18 cellular contexts compared by ENCODE assay signal in the genomic region with DNA sequence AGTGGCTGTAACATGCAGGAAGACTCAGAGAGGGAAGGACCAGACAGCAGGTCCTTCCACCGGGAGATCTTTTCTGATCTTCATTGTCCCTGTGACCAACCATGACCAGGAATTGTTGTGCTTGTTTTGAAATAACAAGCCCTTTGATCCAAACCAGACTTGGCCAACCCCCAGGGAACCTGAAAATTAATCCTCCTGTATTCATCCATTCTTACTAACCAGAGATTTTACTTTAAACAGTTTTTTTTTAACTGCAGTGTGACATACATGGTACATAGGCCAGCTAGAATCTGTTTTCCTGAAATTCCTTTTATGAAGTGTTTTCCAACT. TPM values are rescaled to one million over a fixed set of nuclear protein-coding genes. Genes with fewer than 3 reads are reported as not detected.
DNase-seq lines count a peak whose midpoint lies in the region; ATAC-seq, FAIRE-seq and TF ChIP-seq lines count a peak whose summit lies in the region.
"Had no signal": no experiment of that assay in that cellular context is flagged by ENCODE, and none has a peak within 500 bp of the region (broad histone marks: within the 10 kb centered on the region; RNA-seq: fewer than 3 reads in every experiment).

No MANE protein-coding gene starts in this region.

- peaks cover 11% of the 10 kb centered on the region for H3K27me3 Mint-ChIP-seq in nephron progenitor cell (ENCODE audit: low read depth, poor library complexity)

- H3K27ac ChIP-seq in HepG2 (ENCODE audit: extremely low read length, insufficient read depth, low read length) (peak overlapping the region; percentile 71), right lobe of liver (no peak overlapping the region), esophagus muscularis mucosa (replicated peaks in 1 of 4) (peak overlapping the region; percentile 92 to 97 (median 94)), OCI-LY7 (ENCODE audit: low read depth, low read length, poor library complexity, severe bottlenecking) (no peak overlapping the region)

- H3K4me1 Mint-ChIP-seq in nephron progenitor cell, result peaks cover 61% of the 10 kb centered on the region

- H3K4me2 ChIP-seq in HepG2 (ENCODE audit: low read depth, low read length) (peak overlapping the region; percentile 75), OCI-LY7 (ENCODE audit: low read length) (no peak overlapping the region)

- no peaks in the 10 kb centered on the region for H3K9me3 ChIP-seq in HepG2 (ENCODE audit: low read length)
- no peaks in the 10 kb centered on the region for H3K9me3 ChIP-seq in right lobe of liver
- H3K9me3 ChIP-seq in esophagus muscularis mucosa, result no peaks in the 10 kb centered on the region
- H3K9me3 ChIP-seq in OCI-LY7 (ENCODE audit: low read length), result no peaks in the 10 kb centered on the region

- FAIRE-seq in HepG2 (lab: Jason Lieb, UNC), result peak; percentile 37
- FAIRE-seq: D721Med, frontal cortex, islet of Langerhans had no signal

- TF ChIP-seq RAD21 in HepG2 (CRISPR knock-in tag; IDR thresholded peaks at IDR 0.05), result no peak

- H3K9me3 Mint-ChIP-seq in nephron progenitor cell, result no peaks in the 10 kb centered on the region
- H3K9me3 Mint-ChIP-seq: activated naive CD8-positive, alpha-beta T cell treated with anti-CD3 and anti-CD28 coated beads, Interleukin-2, amount 50 U/mL, for 24 hours; activated T-cell treated with anti-CD3 and anti-CD28 coated beads, Interleukin-2, amount 50 U/mL, for 4 hours; GM23338; naive thymus-derived CD8-positive, alpha-beta T cell; stimulated activated naive CD8-positive, alpha-beta T cell treated with anti-CD3 and anti-CD28 coated beads, Interleukin-15, Interleukin-2, amounts not matched to agents 100 ng/mL and 50 ng/mL, for 24 hours had no signal

- no peak overlapping the region for H3K4me3 Mint-ChIP-seq in nephron progenitor cell
- H3K4me3 Mint-ChIP-seq: activated naive CD8-positive, alpha-beta T cell treated with anti-CD3 and anti-CD28 coated beads, Interleukin-2, amount 50 U/mL, for 24 hours; activated T-cell treated with anti-CD3 and anti-CD28 coated beads, Interleukin-2, amount 50 U/mL, for 4 hours; naive thymus-derived CD8-positive, alpha-beta T cell; stimulated activated naive CD8-positive, alpha-beta T cell treated with anti-CD3 and anti-CD28 coated beads, Interleukin-15, Interleukin-2, amounts not matched to agents 100 ng/mL and 50 ng/mL, for 24 hours had no signal

- H4K20me1 ChIP-seq in HepG2 (ENCODE audit: insufficient read depth, low read length) (no peaks in the 10 kb centered on the region), OCI-LY7 (ENCODE audit: insufficient read depth, low read length) (peaks cover 9% of the 10 kb centered on the region; the same call in 1 of the 2 replicates)

- POLR2A ChIA-PET in HepG2 (lab: Yijun Ruan, JAX) (interaction anchor here (1.2 to 5.0 kb wide), 2 partner anchors 35 to 49 kb away, joined by 3 to 41 read pairs; no protein-coding TSS in a partner anchor), HEK293T (lab: Yijun Ruan, JAX) (no interaction called here), OCI-LY7 (lab: Charles Lee) (no interaction called here)

- H3K4me3 ChIP-seq in HepG2 (replicated peaks in 1 of 3; ENCODE audit: insufficient read depth in 1 of 3, low read depth in 2 of 3, low read length in 3 of 3) (peak overlapping the region; percentile 14 to 48 (median 16); a peak in 4 of 6 replicates), right lobe of liver (no peak overlapping the region), esophagus muscularis mucosa (peak overlapping the region in 2 of 4 donors; percentile 8 to 34), OCI-LY7 (ENCODE audit: low read depth, low read length, poor library complexity, severe bottlenecking) (no peak overlapping the region)
- H3K4me3 ChIP-seq: GM23338 had no signal

- in situ Hi-C loops in HepG2 (cut with HindIII; ENCODE audit: extremely low pct_ligation_motif_present, low pct_unique_long_range_greater_than_20kb), result no loop called here

- TF ChIP-seq EP300 in HepG2 (IDR thresholded peaks at IDR 0.05; ENCODE audit: low read depth in 2 of 2, low read length in 2 of 2) (no peak), HepG2 (CRISPR knock-in tag; IDR thresholded peaks at IDR 0.05; ENCODE audit: borderline replicate concordance) (no peak), esophagus muscularis mucosa (IDR thresholded peaks at IDR 0.05) (no peak)

- intact Hi-C loops in HepG2 (cut with micrococcal nuclease; ENCODE audit: unreplicated experiment), result no loop called here
- intact Hi-C loops in right lobe of liver (cut with DNase I), result no loop called here
- intact Hi-C loops in esophagus muscularis mucosa (cut with DNase I), result no loop called here
- intact Hi-C loops in OCI-LY7 (cut with micrococcal nuclease; ENCODE audit: unreplicated experiment), result no loop called here

- TF ChIP-seq CTCF in HepG2 (CRISPR knock-in tag; IDR thresholded peaks at IDR 0.05) (no peak), right lobe of liver (IDR thresholded peaks at IDR 0.05) (no peak), esophagus muscularis mucosa (IDR thresholded peaks at IDR 0.05) (no peak), nephron progenitor cell (IDR thresholded peaks at IDR 0.05) (no peak), OCI-LY7 (conservative IDR thresholded peaks at IDR 0.05; ENCODE audit: low read length) (no peak)

- WGBS in HepG2 (ENCODE audit: low lambda C conversion rate), result 14% methylated on average over 1 of the region's 1 CpG
- WGBS in right lobe of liver (ENCODE audit: insufficient coverage, low coverage, low lambda C conversion rate, missing lambda C conversion rate), result no CpG with 5 or more reads among the region's 1 CpG
- 71% methylated on average over 1 of the region's 1 CpG for WGBS in esophagus muscularis mucosa

- BruUV-seq in HepG2 (replicated peaks; lab: Mats Ljungman, UMichigan), result no TSS peak
- no TSS peak for BruUV-seq in OCI-LY7 (replicated peaks; lab: Mats Ljungman, UMichigan)

- H2AFZ ChIP-seq in HepG2 (ENCODE audit: low read length), result no peak overlapping the region
- no peak overlapping the region for H2AFZ ChIP-seq in OCI-LY7 (ENCODE audit: low read length)
- H2AFZ ChIP-seq: GM23338 had no signal

- TF ChIP-seq POLR2A in HepG2 (IDR thresholded peaks at IDR 0.05; ENCODE audit: insufficient read depth in 1 of 2, low read depth in 2 of 2, low read length in 2 of 2) (no peak), right lobe of liver (IDR thresholded peaks at IDR 0.05) (no peak), esophagus muscularis mucosa (IDR thresholded peaks at IDR 0.05; ENCODE audit: low read depth) (no peak)

- H3K36me3 ChIP-seq in HepG2 (replicated peaks in 1 of 2; ENCODE audit: control insufficient read depth in 1 of 2, insufficient read depth in 2 of 2, low read length in 2 of 2) (peaks cover 3 to 7% of the 10 kb centered on the region in 2 experiments; a peak in 2 of 5 replicates), right lobe of liver (no peaks in the 10 kb centered on the region), esophagus muscularis mucosa (peaks cover 0 to 14% (median 11%) of the 10 kb centered on the region in 4 donors), OCI-LY7 (ENCODE audit: insufficient read depth, low read length) (no peaks in the 10 kb centered on the region)

- H3K27ac Mint-ChIP-seq in nephron progenitor cell, result peak overlapping the region; percentile 57
- H3K27ac Mint-ChIP-seq: activated naive CD8-positive, alpha-beta T cell treated with anti-CD3 and anti-CD28 coated beads, Interleukin-2, amount 50 U/mL, for 24 hours; naive thymus-derived CD8-positive, alpha-beta T cell; stimulated activated naive CD8-positive, alpha-beta T cell treated with anti-CD3 and anti-CD28 coated beads, Interleukin-15, Interleukin-2, amounts not matched to agents 100 ng/mL and 50 ng/mL, for 24 hours had no signal

- peaks cover 89% of the 10 kb centered on the region for H3K4me1 ChIP-seq in HepG2 (ENCODE audit: insufficient read depth, low read length)
- peaks cover 0 to 19% (median 5%) of the 10 kb centered on the region in 4 donors for H3K4me1 ChIP-seq in right lobe of liver
- H3K4me1 ChIP-seq in esophagus muscularis mucosa, result peaks cover 88 to 92% (median 91%) of the 10 kb centered on the region in 4 donors
- H3K4me1 ChIP-seq in OCI-LY7 (ENCODE audit: insufficient read depth, low read length, poor library complexity, severe bottlenecking), result peaks cover 72% of the 10 kb centered on the region

- ATAC-seq in HepG2 (no peak), right lobe of liver (no peak), HG03175 (IDR thresholded peaks at IDR 0.05; ENCODE audit: unreplicated experiment) (no peak)
- ATAC-seq: activated naive CD8-positive, alpha-beta T cell treated with anti-CD3 and anti-CD28 coated beads, Interleukin-2, amount 50 U/mL, for 24 hours; activated T-cell treated with anti-CD3 and anti-CD28 coated beads, Interleukin-2, amount 50 U/mL, for 4 hours; GM23338; naive thymus-derived CD8-positive, alpha-beta T cell had no signal

- no peaks in the 10 kb centered on the region for H3K9me2 ChIP-seq in OCI-LY7 (ENCODE audit: insufficient read depth, low read length)

- H3K79me2 ChIP-seq in HepG2 (ENCODE audit: insufficient read depth, low read length), result peaks cover 66% of the 10 kb centered on the region
- no peaks in the 10 kb centered on the region for H3K79me2 ChIP-seq in OCI-LY7 (ENCODE audit: insufficient read depth, low read depth, low read length)

- CTCF ChIA-PET in HepG2 (lab: Yijun Ruan, JAX; ENCODE audit: low intra/inter-chr PET ratio, low total read pairs), result no interaction called here
- CTCF ChIA-PET in HEK293T (lab: Yijun Ruan, JAX), result interaction anchor here (1.5 kb wide), 1 partner anchor 10 kb away, joined by 4 read pairs; no protein-coding TSS in a partner anchor
- CTCF ChIA-PET in OCI-LY7 (lab: Charles Lee; ENCODE audit: unreplicated experiment), result interaction anchor here (0.6 kb wide), 1 partner anchor 794 kb away, joined by 4 read pairs; the partner anchor contains the start of gene GRPEL1

- no peaks in the 10 kb centered on the region for H3K27me3 ChIP-seq in HepG2 (ENCODE audit: control insufficient read depth in 1 of 2, insufficient read depth in 2 of 2, low read length in 2 of 2)
- no peaks in the 10 kb centered on the region for H3K27me3 ChIP-seq in right lobe of liver
- no peaks in the 10 kb centered on the region for H3K27me3 ChIP-seq in esophagus muscularis mucosa

- peak overlapping the region; percentile 63; the same call in 1 of the 2 replicates for H3K9ac ChIP-seq in HepG2 (ENCODE audit: insufficient read depth, low read depth, low read length)

- DNase-seq in HepG2 (ENCODE audit: low spot score) (peak; percentile 53), right lobe of liver (no peak), esophagus muscularis mucosa (ENCODE audit: extremely low spot score) (no peak), nephron progenitor cell (no peak), A172 (ENCODE audit: low spot score) (no peak), HEK293T (ENCODE audit: extremely low spot score) (no peak), OCI-LY7 (ENCODE audit: low spot score) (no peak)
- DNase-seq: activated naive CD8-positive, alpha-beta T cell treated with anti-CD3 and anti-CD28 coated beads, Interleukin-2, amount 50 U/mL, for 24 hours; activated T-cell treated with anti-CD3 and anti-CD28 coated beads, Interleukin-2, amount 50 U/mL, for 4 hours; naive thymus-derived CD8-positive, alpha-beta T cell; NCI-H146; NCI-H510A had no signal

- H3K36me3 Mint-ChIP-seq in nephron progenitor cell (ENCODE audit: low read depth), result no peaks in the 10 kb centered on the region
- H3K36me3 Mint-ChIP-seq: naive thymus-derived CD8-positive, alpha-beta T cell had no signal

RNA-seq across cellular contexts. Expression of gene WFS1, which starts 4.0 kb away (rescaled TPM):
- total RNA-seq in HepG2 (2016; rRNA removed; fragmentation: Illumina TruSeq; extraction: Trizol), result 19.8 and 39.1 TPM in 2 replicates
- 3.7 and 4.2 TPM in 2 replicates for total RNA-seq in HepG2 (2016; cell fraction: cytosol; rRNA removed; fragmentation: Illumina TruSeq; extraction: Trizol; ENCODE audit: low read depth)
- total RNA-seq in HepG2 (2016; cell fraction: insoluble cytoplasmic fraction; rRNA removed; fragmentation: Illumina TruSeq; extraction: Trizol), result 18.3 and 41.8 TPM in 2 replicates
- 10.5 and 10.8 TPM in 2 replicates for total RNA-seq in HepG2 (2016; cell fraction: membrane; rRNA removed; fragmentation: Illumina TruSeq; extraction: Trizol)
- 47.7 and 59.7 TPM in 2 replicates for total RNA-seq in HepG2 (2016; cell fraction: nucleus; rRNA removed; fragmentation: Illumina TruSeq; extraction: Trizol)
- 42.2 and 49.6 TPM in 2 replicates for polyA plus RNA-seq in HepG2 (2011; rRNA removed)
- polyA plus RNA-seq in HepG2 (2011; cell fraction: cytosol; rRNA removed), result 23.5 and 32.3 TPM in 2 replicates
- 121 and 179 TPM in 2 replicates for polyA plus RNA-seq in HepG2 (2011; cell fraction: nucleus; rRNA removed)
- 24.0 and 38.1 TPM in 2 replicates for polyA plus RNA-seq in HepG2 (2012)
- polyA plus RNA-seq in HepG2 (2016; cell fraction: cytosol; fragmentation: Illumina TruSeq; extraction: Trizol; ENCODE audit: low read depth), result 3.2 and 3.4 TPM in 2 replicates
- 16.0 and 21.6 TPM in 2 replicates for polyA plus RNA-seq in HepG2 (2016; cell fraction: insoluble cytoplasmic fraction; fragmentation: Illumina TruSeq; extraction: Trizol; ENCODE audit: low read depth)
- 4.5 and 5.6 TPM in 2 replicates for polyA plus RNA-seq in HepG2 (2016; cell fraction: membrane; fragmentation: Illumina TruSeq; extraction: Trizol; ENCODE audit: low read depth)
- polyA plus RNA-seq in HepG2 (2016; cell fraction: nucleus; fragmentation: Illumina TruSeq; extraction: Trizol; ENCODE audit: insufficient read depth, low read depth), result 86.7 and 90.9 TPM in 2 replicates
- 10.6 and 128 TPM in 2 replicates for polyA minus RNA-seq in HepG2 (2011; rRNA and poly(A)+ RNA removed; ENCODE audit: low replicate concordance)
- polyA minus RNA-seq in HepG2 (2011; cell fraction: cytosol; rRNA and poly(A)+ RNA removed), result 36.4 and 40.3 TPM in 2 replicates
- polyA minus RNA-seq in HepG2 (2011; cell fraction: nucleus; rRNA and poly(A)+ RNA removed), result 19.9 and 27.0 TPM in 2 replicates
- 10 to 100 TPM; 11.3 to 19.7 (median 15.9) TPM for total RNA-seq in right lobe of liver
- total RNA-seq in esophagus muscularis mucosa, result 100 to 1,000 TPM in 2 of 4 donors, 10 to 100 TPM in 2; 62.3 to 159 (median 104) TPM
- total RNA-seq in A172 (2014; rRNA removed; shearing (Covaris generic)), result 52.8 and 54.2 TPM in 2 replicates
- 4.9 and 6.1 TPM in 2 replicates for total RNA-seq in OCI-LY7 (2014; rRNA removed; shearing (Covaris generic))
- total RNA-seq in OCI-LY7 (2022), result 14.3 and 14.5 TPM in 2 replicates

Comparison
In these comparisons a context has a peak if more than half of its experiments do, and no peak if none do; other contexts are left out.
1. H3K27ac ChIP-seq: peak in HepG2 (single experiment) and esophagus muscularis mucosa (4 of 4); none in right lobe of liver (0 of 3) and OCI-LY7 (single experiment).
2. H3K4me3 ChIP-seq: peak in HepG2 (3 of 3); none in right lobe of liver (0 of 3) and OCI-LY7 (single experiment).